8 cellular contexts compared by ENCODE assay signal in genomic region chr17:44502598-44503079, GRCh38.
DNase-seq lines count a peak whose midpoint lies in the region; ATAC-seq and TF ChIP-seq lines count a peak whose summit lies in the region.

No MANE protein-coding gene starts in this region.

- no peak for TF ChIP-seq CTCF in WERI-Rb-1 (IDR thresholded peaks at IDR 0.05; ENCODE audit: low read depth, low read length)
- no peak for TF ChIP-seq CTCF in foreskin fibroblast (IDR thresholded peaks at IDR 0.05; ENCODE audit: low read depth, low read length)
- TF ChIP-seq CTCF in neutrophil (IDR thresholded peaks at IDR 0.05) = no peak

- H3K27me3 ChIP-seq in WERI-Rb-1 (ENCODE audit: insufficient read depth, low read depth, severe bottlenecking) (no peaks in the 10 kb centered on the region), neutrophil (peaks cover 9% of the 10 kb centered on the region)

- ATAC-seq in HG03159 (IDR thresholded peaks at IDR 0.05; ENCODE audit: unreplicated experiment) = peak; percentile 16

- peaks cover 21 to 23% of the 10 kb centered on the region in 2 experiments for H3K4me1 ChIP-seq in neutrophil (ENCODE audit: control insufficient read depth in 1 of 2, insufficient read depth in 1 of 2, low read depth in 1 of 2, low read length in 1 of 2)

- H3K27ac ChIP-seq in WERI-Rb-1 (peak overlapping the region; percentile 97), neutrophil (peak overlapping the region; percentile 88)

- DNase-seq in stimulated activated CD8-positive, alpha-beta memory T cell treated with anti-CD3 and anti-CD28 coated beads, Interleukin-15, amount 100 ng/mL, for 24 hours (ENCODE audit: low read depth) = peak; percentile 13
- DNase-seq in stimulated activated CD8-positive, alpha-beta memory T cell treated with anti-CD3 and anti-CD28 coated beads, Interleukin-4, amount 100 ng/mL, for 48 hours = no peak
- DNase-seq in WERI-Rb-1 (no peak), foreskin fibroblast (peak in 1 of 2 donors; percentile 38), NCI-H2081 treated with DMSO at 0.1 percent for 48 hours (lab: John Stamatoyannopoulos, UW) (no peak)
- no peak for DNase-seq in activated CD8-positive, alpha-beta memory T cell treated with anti-CD3 and anti-CD28 coated beads for 24 hours

- H3K4me3 ChIP-seq in WERI-Rb-1 (ENCODE audit: low read depth, low read length) = peak overlapping the region; percentile 85
- peak overlapping the region; percentile 63 to 92 for H3K4me3 ChIP-seq in foreskin fibroblast (ENCODE audit: low read depth in 1 of 2, low read length in 2 of 2)
- peak overlapping the region; percentile 91 to 93 for H3K4me3 ChIP-seq in neutrophil (ENCODE audit: low read depth in 1 of 2, low read length in 1 of 2)

- H3K9me3 ChIP-seq in WERI-Rb-1 (ENCODE audit: severe bottlenecking) (no peaks in the 10 kb centered on the region), neutrophil (no peaks in the 10 kb centered on the region)

- peaks cover 12% of the 10 kb centered on the region for H3K36me3 ChIP-seq in WERI-Rb-1
- H3K36me3 ChIP-seq in neutrophil = no peaks in the 10 kb centered on the region
